Comparison of ENCODE assay signal across 8 cellular contexts in the genomic region with DNA sequence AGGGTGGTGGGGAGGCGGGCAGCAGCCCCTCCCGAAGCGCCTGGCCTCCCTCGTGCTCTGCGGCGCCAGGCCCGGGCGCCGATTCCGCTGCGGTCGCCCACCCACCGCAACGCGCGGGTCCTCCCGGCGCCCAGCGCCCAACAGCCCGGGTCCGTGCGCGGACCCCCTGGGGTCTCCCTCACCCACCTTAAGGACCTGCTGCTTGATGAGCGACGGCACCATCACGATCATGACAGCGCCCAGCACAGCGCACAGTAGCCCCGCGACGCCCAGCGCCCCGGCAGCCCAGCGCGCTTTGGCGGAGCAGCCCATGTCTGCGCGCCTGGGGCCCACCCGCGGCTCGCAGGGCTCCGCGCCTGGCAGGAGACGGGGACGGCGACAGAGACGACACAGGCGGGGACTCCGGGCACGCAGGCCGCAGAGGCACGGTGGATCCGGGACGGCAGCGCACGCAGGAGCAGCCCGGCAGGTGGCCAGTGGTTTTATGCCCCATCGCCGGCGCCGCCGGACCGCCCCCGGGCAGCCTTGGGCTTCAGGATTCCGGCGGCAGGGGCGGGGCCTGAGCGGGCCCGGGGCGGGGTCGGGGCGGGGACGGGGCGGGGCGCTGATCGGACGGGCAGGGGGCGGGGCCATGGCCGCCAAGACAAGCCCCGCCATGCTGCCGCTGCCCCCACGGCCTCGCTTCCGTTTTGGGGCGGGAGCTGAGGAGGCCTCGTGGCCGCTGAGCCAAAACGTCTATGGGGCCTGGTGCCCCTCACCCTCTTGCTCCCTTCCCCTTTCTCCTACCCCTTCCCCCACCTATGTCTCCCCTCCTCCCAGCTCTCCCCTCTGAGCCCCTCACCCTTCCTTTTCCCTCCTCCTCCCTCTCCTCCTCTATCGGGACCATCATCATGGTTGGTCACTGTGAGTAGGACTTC. TPM values are rescaled to one million over a fixed set of nuclear protein-coding genes. Genes with fewer than 3 reads are reported as not detected.
DNase-seq lines count a peak whose midpoint lies in the region; ATAC-seq, FAIRE-seq and TF ChIP-seq lines count a peak whose summit lies in the region.

Gene SCARB1 (minus strand): TSS at position 456 of the 917 bp plus-strand sequence. CDS start 144 bp downstream, at position 312.

- DNase-seq in 8988T, result peak; percentile 95
- peak; percentile 74 for DNase-seq in NCI-H2171 (lab: John Stamatoyannopoulos, UW)
- DNase-seq in bronchial epithelial cell (ENCODE audit: low read depth), result peak; percentile 38
- peak; percentile 69 for DNase-seq in inferior parietal cortex (ENCODE audit: extremely low spot score)
- DNase-seq in stimulated activated CD4-positive, alpha-beta T cell treated with anti-CD3 and anti-CD28 coated beads, Interleukin-12 subunit alpha, Interleukin-12 subunit beta, amount 100 ng/mL, for 24 hours (ENCODE audit: low read depth in 2 of 2), result peak; percentile 60 to 67

- peak; percentile 63 for ATAC-seq in GM18520 (IDR thresholded peaks at IDR 0.05; ENCODE audit: unreplicated experiment)
- ATAC-seq in HG03045 (IDR thresholded peaks at IDR 0.05; ENCODE audit: unreplicated experiment), result peak; percentile 76

- H3K27me3 ChIP-seq in bronchial epithelial cell (ENCODE audit: control insufficient read depth, insufficient read depth, low read length), result no peaks in the 10 kb centered on the region

- TF ChIP-seq CTCF in WI38 (IDR thresholded peaks at IDR 0.05; ENCODE audit: low read depth, low read length) (no peak), bronchial epithelial cell (IDR thresholded peaks at IDR 0.05; ENCODE audit: insufficient read depth, low read length, severe bottlenecking) (no peak)

- H3K4me3 ChIP-seq in WI38 (ENCODE audit: low read depth, low read length) (peak within 1 kb of the TSS; percentile 70), bronchial epithelial cell (ENCODE audit: low read depth, low read length) (peak within 1 kb of the TSS; percentile 69)

- FAIRE-seq in bronchial epithelial cell (lab: Jason Lieb, UNC), result no peak

- H3K36me3 ChIP-seq in bronchial epithelial cell (ENCODE audit: control insufficient read depth, insufficient read depth, low read length), result peaks cover 1% of the 10 kb centered on the region

RNA-seq across cellular contexts. Expression of gene SCARB1, which starts in this region (rescaled TPM):
- total RNA-seq in bronchial epithelial cell, result 6.6 and 7.4 TPM in 2 replicates

Comparison
In these comparisons a context has a peak if more than half of its experiments do, and no peak if none do; other contexts are left out.
1. Peak in every context shown above with its lines: DNase-seq, ATAC-seq and H3K4me3 ChIP-seq.
2. DNase-seq: peak in every context shown above with its lines; median percentile 95 in 8988T; 74 in NCI-H2171; 69 in inferior parietal cortex; 64 in stimulated activated CD4-positive, alpha-beta T cell treated with anti-CD3 and anti-CD28 coated beads, Interleukin-12 subunit alpha, Interleukin-12 subunit beta, amount 100 ng/mL, for 24 hours; 38 in bronchial epithelial cell.